ENCODE assay signal across 9 cellular contexts in the genomic region with DNA sequence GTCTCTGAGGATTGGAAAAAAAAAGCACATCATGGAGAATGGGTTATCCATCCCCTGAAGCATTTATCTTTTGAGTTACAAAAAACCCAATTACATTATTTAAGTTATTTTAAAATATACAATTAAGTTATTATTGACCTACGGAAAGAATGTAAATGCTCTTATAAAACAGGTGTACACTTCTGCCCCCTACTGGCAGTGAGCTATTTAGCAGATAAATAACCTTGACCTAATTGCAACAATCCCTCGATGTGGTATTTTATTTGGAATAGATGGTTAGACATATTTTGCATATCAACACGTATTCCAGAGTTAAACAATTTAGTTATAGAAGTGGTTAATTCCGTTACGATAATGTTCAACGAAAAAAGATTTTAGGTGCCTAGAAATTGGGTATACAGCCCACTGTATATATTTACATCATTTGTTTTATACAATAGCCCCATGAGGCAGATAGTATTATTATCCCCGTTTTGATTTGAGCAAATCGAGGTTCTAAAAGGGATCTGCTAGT. TPM values are rescaled to one million over a fixed set of nuclear protein-coding genes. Genes with fewer than 3 reads are reported as not detected.
DNase-seq lines count a peak whose midpoint lies in the region; ATAC-seq and TF ChIP-seq lines count a peak whose summit lies in the region.
"Had no signal": no experiment of that assay in that cellular context is flagged by ENCODE, and none has a peak within 500 bp of the region (broad histone marks: within the 10 kb centered on the region; RNA-seq: fewer than 3 reads in every experiment).

No MANE protein-coding gene starts in this region.

- peak; percentile 52 for TF ChIP-seq CTCF in OCI-LY3 (IDR thresholded peaks at IDR 0.05; ENCODE audit: low read depth, low read length)
- TF ChIP-seq CTCF in neural cell (IDR thresholded peaks at IDR 0.05; ENCODE audit: poor library complexity, severe bottlenecking) = peak; percentile 37

- no peak for TF ChIP-seq EP300 in neural cell (conservative IDR thresholded peaks at IDR 0.05; ENCODE audit: poor library complexity, severe bottlenecking)

- H3K9me2 ChIP-seq in neural cell (ENCODE audit: insufficient read depth, low read length) = no peaks in the 10 kb centered on the region

- DNase-seq in DMS 273 (lab: John Stamatoyannopoulos, UW; ENCODE audit: unreplicated experiment) (peak; percentile 68), DMS 273 treated with DMSO at 0.1 percent for 48 hours (lab: John Stamatoyannopoulos, UW) (no peak), HCEC 1CT (peak; percentile 58), dermis microvascular lymphatic vessel endothelial cell (ENCODE audit: low read depth in 2 of 2) (peak; percentile 53 to 79)

- H3K27me3 ChIP-seq in OCI-LY3 (ENCODE audit: low read depth, low read length) (no peaks in the 10 kb centered on the region; the same call in 1 of the 2 replicates), neural cell (ENCODE audit: insufficient read depth, low read depth, low read length) (no peaks in the 10 kb centered on the region)
- H3K27me3 ChIP-seq: BLaER1 had no signal

- no peak for ATAC-seq in GM18907 (IDR thresholded peaks at IDR 0.05; ENCODE audit: unreplicated experiment)
- no peak for ATAC-seq in HG03439 (IDR thresholded peaks at IDR 0.05; ENCODE audit: unreplicated experiment)

- H4K20me1 ChIP-seq in OCI-LY3 (ENCODE audit: insufficient read depth, low read length) (no peaks in the 10 kb centered on the region), neural cell (ENCODE audit: insufficient read depth) (no peaks in the 10 kb centered on the region)
- H4K20me1 ChIP-seq: BLaER1 had no signal

- no peak for TF ChIP-seq RAD21 in neural cell (conservative IDR thresholded peaks at IDR 0.05)

- H3K9ac ChIP-seq in OCI-LY3 (ENCODE audit: low read length) (no peak overlapping the region), neural cell (ENCODE audit: low read length) (no peak overlapping the region)
- H3K9ac ChIP-seq: BLaER1 had no signal

- no peak overlapping the region for H3K4me3 ChIP-seq in OCI-LY3 (ENCODE audit: low read length)
- H3K4me3 ChIP-seq in neural cell (ENCODE audit: low read length) = no peak overlapping the region
- H3K4me3 ChIP-seq: BLaER1 had no signal

- H3K27ac ChIP-seq in OCI-LY3 (ENCODE audit: low read length) = no peak overlapping the region
- H3K27ac ChIP-seq in neural cell (ENCODE audit: low read length) = no peak overlapping the region
- H3K27ac ChIP-seq: BLaER1 had no signal

- H3F3A ChIP-seq in neural cell (ENCODE audit: insufficient read depth, low read length, poor library complexity, severe bottlenecking) = no peaks in the 10 kb centered on the region

- H3K79me2 ChIP-seq in OCI-LY3 (ENCODE audit: low read length) (no peaks in the 10 kb centered on the region), neural cell (replicated peaks; ENCODE audit: insufficient read depth, low read length) (no peaks in the 10 kb centered on the region)

- H2AFZ ChIP-seq in OCI-LY3 (ENCODE audit: low read depth, low read length) = no peak overlapping the region
- no peak overlapping the region for H2AFZ ChIP-seq in neural cell (ENCODE audit: low read depth, low read length)

- H3K4me1 ChIP-seq in OCI-LY3 (ENCODE audit: low read length) = no peaks in the 10 kb centered on the region
- H3K4me1 ChIP-seq: BLaER1 had no signal

- H3K9me3 ChIP-seq in OCI-LY3 (ENCODE audit: insufficient read depth, low read length) (no peaks in the 10 kb centered on the region), neural cell (ENCODE audit: low read length) (no peaks in the 10 kb centered on the region)
- H3K9me3 ChIP-seq: BLaER1 had no signal

- H3K36me3 ChIP-seq in OCI-LY3 (replicated peaks; ENCODE audit: low read depth, low read length) (no peaks in the 10 kb centered on the region), neural cell (ENCODE audit: insufficient read depth, low read length) (no peaks in the 10 kb centered on the region)
- H3K36me3 ChIP-seq: BLaER1 had no signal

- H3K4me2 ChIP-seq in OCI-LY3 (ENCODE audit: low read length) (no peak overlapping the region), neural cell (ENCODE audit: low read length) (no peak overlapping the region)
- H3K4me2 ChIP-seq: BLaER1 had no signal

TF ChIP-seq in neural cell, 6 proteins besides CTCF, POLR2A, EP300 and RAD21:
- TF ChIP-seq MXI1 (conservative IDR thresholded peaks at IDR 0.05; ENCODE audit: poor library complexity, severe bottlenecking) (no peak), SMC3 (conservative IDR thresholded peaks at IDR 0.05; ENCODE audit: poor library complexity) (no peak), TAF1 (IDR thresholded peaks at IDR 0.05; ENCODE audit: low read depth) (no peak), EZH2 (IDR thresholded peaks at IDR 0.05; ENCODE audit: borderline replicate concordance, insufficient read depth, low read length, poor library complexity, severe bottlenecking) (no peak), POLR2AphosphoS5 (IDR thresholded peaks at IDR 0.05) (no peak)
- TF ChIP-seq, protein P1, sequence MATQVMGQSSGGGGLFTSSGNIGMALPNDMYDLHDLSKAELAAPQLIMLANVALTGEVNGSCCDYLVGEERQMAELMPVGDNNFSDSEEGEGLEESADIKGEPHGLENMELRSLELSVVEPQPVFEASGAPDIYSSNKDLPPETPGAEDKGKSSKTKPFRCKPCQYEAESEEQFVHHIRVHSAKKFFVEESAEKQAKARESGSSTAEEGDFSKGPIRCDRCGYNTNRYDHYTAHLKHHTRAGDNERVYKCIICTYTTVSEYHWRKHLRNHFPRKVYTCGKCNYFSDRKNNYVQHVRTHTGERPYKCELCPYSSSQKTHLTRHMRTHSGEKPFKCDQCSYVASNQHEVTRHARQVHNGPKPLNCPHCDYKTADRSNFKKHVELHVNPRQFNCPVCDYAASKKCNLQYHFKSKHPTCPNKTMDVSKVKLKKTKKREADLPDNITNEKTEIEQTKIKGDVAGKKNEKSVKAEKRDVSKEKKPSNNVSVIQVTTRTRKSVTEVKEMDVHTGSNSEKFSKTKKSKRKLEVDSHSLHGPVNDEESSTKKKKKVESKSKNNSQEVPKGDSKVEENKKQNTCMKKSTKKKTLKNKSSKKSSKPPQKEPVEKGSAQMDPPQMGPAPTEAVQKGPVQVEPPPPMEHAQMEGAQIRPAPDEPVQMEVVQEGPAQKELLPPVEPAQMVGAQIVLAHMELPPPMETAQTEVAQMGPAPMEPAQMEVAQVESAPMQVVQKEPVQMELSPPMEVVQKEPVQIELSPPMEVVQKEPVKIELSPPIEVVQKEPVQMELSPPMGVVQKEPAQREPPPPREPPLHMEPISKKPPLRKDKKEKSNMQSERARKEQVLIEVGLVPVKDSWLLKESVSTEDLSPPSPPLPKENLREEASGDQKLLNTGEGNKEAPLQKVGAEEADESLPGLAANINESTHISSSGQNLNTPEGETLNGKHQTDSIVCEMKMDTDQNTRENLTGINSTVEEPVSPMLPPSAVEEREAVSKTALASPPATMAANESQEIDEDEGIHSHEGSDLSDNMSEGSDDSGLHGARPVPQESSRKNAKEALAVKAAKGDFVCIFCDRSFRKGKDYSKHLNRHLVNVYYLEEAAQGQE (IDR thresholded peaks at IDR 0.05; ENCODE audit: borderline replicate concordance) = no peak

RNA-seq across cellular contexts. Expression of a gene that starts 9.1 kb away (rescaled TPM):
- total RNA-seq in dermis microvascular lymphatic vessel endothelial cell = not detected in 2 replicates
- 1.5 and 3.8 TPM in 2 replicates for polyA plus RNA-seq in neural cell
- 0.49 and 2.2 TPM in 2 replicates for polyA minus RNA-seq in neural cell

RNA-seq across cellular contexts. Expression of a gene that starts 48.6 kb away (rescaled TPM):
- total RNA-seq in dermis microvascular lymphatic vessel endothelial cell = 0.89 and 3.3 TPM in 2 replicates
- polyA plus RNA-seq in neural cell = not detected in 2 replicates
- polyA minus RNA-seq in neural cell = not detected in 2 replicates
